Comparison of ENCODE assay signal across 31 cellular contexts in genomic region chr2:41167014-41167413, GRCh38.
"Had no signal": no experiment of that assay in that cellular context is flagged by ENCODE, and none has a peak within 500 bp of the region (broad histone marks: within the 10 kb centered on the region; RNA-seq: fewer than 3 reads in every experiment).

No MANE protein-coding gene starts in this region.

- H3K4me1 ChIP-seq: adrenal gland, esophagus squamous epithelium, heart right ventricle, prostate gland, testis, transverse colon had no signal

- H3K27ac ChIP-seq: adrenal gland, body of pancreas, epithelial cell of prostate, esophagus squamous epithelium, heart right ventricle, ovary, prostate gland, skin epidermis, testis, transverse colon had no signal

- H3K36me3 Mint-ChIP-seq: activated naive CD8-positive, alpha-beta T cell treated with anti-CD3 and anti-CD28 coated beads for 36 hours; immature natural killer cell; natural killer cell treated with Interleukin-12 subunit alpha and Interleukin-12 subunit beta and Interleukin-15 and Interleukin-18, amount 100 ng/mL, for 72 hours had no signal

- ATAC-seq: body of pancreas; heart right ventricle; left colon; natural killer cell treated with Interleukin-12 subunit alpha and Interleukin-12 subunit beta and Interleukin-15 and Interleukin-18, amount 100 ng/mL, for 72 hours; sciatic nerve; stimulated activated naive CD8-positive, alpha-beta T cell treated with anti-CD3 and anti-CD28 coated beads, Interleukin-15, Interleukin-2, amounts not matched to agents 100 U/mL and 50 U/mL, for 24 hours; T-helper 17 cell had no signal

- H3K9me3 Mint-ChIP-seq: activated B cell treated with CpG ODN at 0.5 μM for 24 hours; activated naive CD4-positive, alpha-beta T cell treated with anti-CD3 and anti-CD28 coated beads for 36 hours; activated naive CD8-positive, alpha-beta T cell treated with anti-CD3 and anti-CD28 coated beads for 36 hours had no signal

- H3K27me3 Mint-ChIP-seq: activated B cell treated with CpG ODN at 0.5 μM for 24 hours; activated naive CD8-positive, alpha-beta T cell treated with anti-CD3 and anti-CD28 coated beads for 36 hours; natural killer cell treated with Interleukin-12 subunit alpha and Interleukin-12 subunit beta and Interleukin-15 and Interleukin-18, amount 100 ng/mL, for 72 hours; T-helper 17 cell had no signal

- H3K4me3 ChIP-seq: adrenal gland, body of pancreas, esophagus squamous epithelium, heart right ventricle, ovary, prostate gland, skin epidermis, testis, transverse colon had no signal

- H3K9me3 ChIP-seq: adrenal gland, body of pancreas, esophagus squamous epithelium, heart right ventricle, ovary, prostate gland, testis, transverse colon had no signal

- H3K27me3 ChIP-seq: adrenal gland, body of pancreas, esophagus squamous epithelium, heart right ventricle, ovary, testis, transverse colon had no signal

- DNase-seq: activated B cell treated with CpG ODN at 0.5 μM for 24 hours; activated CD4-positive, alpha-beta T cell treated with anti-CD3 and anti-CD28 coated beads, Interleukin-2, amount 50 U/mL, for 48 hours; activated CD8-positive, alpha-beta memory T cell treated with anti-CD3 and anti-CD28 coated beads for 24 hours; activated effector memory CD4-positive, alpha-beta T cell treated with Interleukin-2 at 50 U/mL for 16 hours; activated naive CD4-positive, alpha-beta T cell treated with anti-CD3 and anti-CD28 coated beads for 36 hours; activated naive CD8-positive, alpha-beta T cell treated with anti-CD3 and anti-CD28 coated beads for 36 hours; adrenal gland; aorta; body of pancreas; dermis blood vessel endothelial cell; effector CD4-positive, alpha-beta T cell; esophagus squamous epithelium; foreskin melanocyte; heart right ventricle; immature natural killer cell; kidney; left colon; midbrain; ovary; retina; stimulated activated CD4-positive, alpha-beta T cell treated with anti-CD3 and anti-CD28 coated beads, Interleukin-12 subunit alpha, Interleukin-12 subunit beta, amount 100 ng/mL, for 4 hours; stimulated activated CD4-positive, alpha-beta T cell treated with anti-CD3 and anti-CD28 coated beads, Interleukin-4, amount 100 ng/mL, for 1 hour; stimulated activated naive CD8-positive, alpha-beta T cell treated with anti-CD3 and anti-CD28 coated beads, Interleukin-15, Interleukin-2, amounts not matched to agents 100 U/mL and 50 U/mL, for 24 hours; T-helper 17 cell; testis; transverse colon had no signal

- H3K27ac Mint-ChIP-seq: activated B cell treated with CpG ODN at 0.5 μM for 24 hours; activated naive CD4-positive, alpha-beta T cell treated with anti-CD3 and anti-CD28 coated beads for 36 hours; activated naive CD8-positive, alpha-beta T cell treated with anti-CD3 and anti-CD28 coated beads for 36 hours; immature natural killer cell; natural killer cell treated with Interleukin-12 subunit alpha and Interleukin-12 subunit beta and Interleukin-15 and Interleukin-18, amount 100 ng/mL, for 72 hours; T-helper 17 cell had no signal

- H3K4me3 Mint-ChIP-seq: activated B cell treated with CpG ODN at 0.5 μM for 24 hours; activated naive CD4-positive, alpha-beta T cell treated with anti-CD3 and anti-CD28 coated beads for 36 hours; activated naive CD8-positive, alpha-beta T cell treated with anti-CD3 and anti-CD28 coated beads for 36 hours; immature natural killer cell; natural killer cell treated with Interleukin-12 subunit alpha and Interleukin-12 subunit beta and Interleukin-15 and Interleukin-18, amount 100 ng/mL, for 72 hours; T-helper 17 cell had no signal

- H3K4me1 Mint-ChIP-seq: activated B cell treated with CpG ODN at 0.5 μM for 24 hours, immature natural killer cell, T-helper 17 cell had no signal

- H3K36me3 ChIP-seq: adrenal gland, esophagus squamous epithelium, heart right ventricle, ovary, prostate gland, transverse colon had no signal
